18 cellular contexts compared by ENCODE assay signal in genomic region chr7:133746305-133746704, GRCh38.
"Had no signal": no experiment of that assay in that cellular context is flagged by ENCODE, and none has a peak within 500 bp of the region (broad histone marks: within the 10 kb centered on the region; RNA-seq: fewer than 3 reads in every experiment).

No MANE protein-coding gene starts in this region.

- H3K4me1 Mint-ChIP-seq: activated CD4-positive, alpha-beta memory T cell treated with anti-CD3 and anti-CD28 coated beads, Interleukin-2, amount 10 ng/mL, durations not matched to agents 7 days and 5 days; activated CD8-positive, alpha-beta memory T cell treated with anti-CD3 and anti-CD28 coated beads, Interleukin-2, amount 10 ng/mL, durations not matched to agents 7 days and 5 days; activated naive CD8-positive, alpha-beta T cell treated with anti-CD3 and anti-CD28 coated beads, Interleukin-2, amount 10 ng/mL, durations not matched to agents 7 days and 5 days; activated T-helper 17 cell treated with anti-CD3 and anti-CD28 coated beads, Interleukin-2, amount 50 U/mL, for 72 hours; memory B cell had no signal

- H3K27ac Mint-ChIP-seq: activated B cell treated with CpG ODN at 0.5 μM for 24 hours; activated CD4-positive, alpha-beta memory T cell treated with anti-CD3 and anti-CD28 coated beads, Interleukin-2, amount 10 ng/mL, durations not matched to agents 7 days and 5 days; activated CD8-positive, alpha-beta memory T cell treated with anti-CD3 and anti-CD28 coated beads, Interleukin-2, amount 10 ng/mL, durations not matched to agents 7 days and 5 days; activated naive CD8-positive, alpha-beta T cell treated with anti-CD3 and anti-CD28 coated beads, Interleukin-2, amount 10 ng/mL, durations not matched to agents 7 days and 5 days; activated T-helper 17 cell treated with anti-CD3 and anti-CD28 coated beads, Interleukin-2, amount 50 U/mL, for 72 hours; memory B cell; naive B cell; stimulated activated naive B cell treated with anti-CD40 and anti-IgM and Interleukin-4, amounts not matched to agents 10 μg/mL and 1 μg/mL and 100 μg/mL, for 72 hours; T-helper 2 cell treated with Interferon-gamma antibody and Interleukin-4, amounts not matched to agents 5 μg/mL and 100 μg/mL, for 36 hours had no signal

- ATAC-seq: activated CD8-positive, alpha-beta memory T cell treated with anti-CD3 and anti-CD28 coated beads, Interleukin-2, amount 10 ng/mL, durations not matched to agents 7 days and 5 days; activated T-helper 17 cell treated with anti-CD3 and anti-CD28 coated beads, Interleukin-2, amount 50 U/mL, for 72 hours; left ventricle myocardium superior; mucosa of descending colon; sciatic nerve; stimulated activated naive B cell treated with anti-CD40 and anti-IgM and Interleukin-4, amounts not matched to agents 10 μg/mL and 1 μg/mL and 100 μg/mL, for 72 hours had no signal

- H3K9me3 ChIP-seq: mucosa of descending colon had no signal

- DNase-seq: activated B cell treated with CpG ODN at 0.5 μM for 24 hours; activated CD4-positive, alpha-beta memory T cell treated with anti-CD3 and anti-CD28 coated beads, Interleukin-2, amount 10 ng/mL, durations not matched to agents 7 days and 5 days; activated CD4-positive, alpha-beta T cell treated with anti-CD3 and anti-CD28 coated beads for 48 hours; activated CD8-positive, alpha-beta memory T cell treated with anti-CD3 and anti-CD28 coated beads, Interleukin-2, amount 10 ng/mL, durations not matched to agents 7 days and 5 days; activated naive CD4-positive, alpha-beta T cell treated with Interleukin-2 at 50 U/mL for 16 hours; activated naive CD8-positive, alpha-beta T cell treated with anti-CD3 and anti-CD28 coated beads, Interleukin-2, amount 10 ng/mL, durations not matched to agents 7 days and 5 days; hippocampal formation; left ventricle myocardium superior; mucosa of descending colon; naive B cell; stimulated activated naive B cell treated with anti-CD40 and anti-IgM and Interleukin-4, amounts not matched to agents 10 μg/mL and 1 μg/mL and 100 μg/mL, for 72 hours had no signal

- H3K4me3 Mint-ChIP-seq: activated B cell treated with CpG ODN at 0.5 μM for 24 hours; activated CD4-positive, alpha-beta memory T cell treated with anti-CD3 and anti-CD28 coated beads, Interleukin-2, amount 10 ng/mL, durations not matched to agents 7 days and 5 days; activated CD8-positive, alpha-beta memory T cell treated with anti-CD3 and anti-CD28 coated beads, Interleukin-2, amount 10 ng/mL, durations not matched to agents 7 days and 5 days; activated naive CD8-positive, alpha-beta T cell treated with anti-CD3 and anti-CD28 coated beads, Interleukin-2, amount 10 ng/mL, durations not matched to agents 7 days and 5 days; activated T-helper 17 cell treated with anti-CD3 and anti-CD28 coated beads, Interleukin-2, amount 50 U/mL, for 72 hours; memory B cell; naive B cell; neural crest cell; stimulated activated naive B cell treated with anti-CD40 and anti-IgM and Interleukin-4, amounts not matched to agents 10 μg/mL and 1 μg/mL and 100 μg/mL, for 72 hours; T-helper 2 cell treated with Interferon-gamma antibody and Interleukin-4, amounts not matched to agents 5 μg/mL and 100 μg/mL, for 36 hours had no signal

- H3K27ac ChIP-seq: coronary artery, SK-N-MC had no signal

- H3K27me3 Mint-ChIP-seq: activated B cell treated with CpG ODN at 0.5 μM for 24 hours; activated CD4-positive, alpha-beta memory T cell treated with anti-CD3 and anti-CD28 coated beads, Interleukin-2, amount 10 ng/mL, durations not matched to agents 7 days and 5 days; activated CD8-positive, alpha-beta memory T cell treated with anti-CD3 and anti-CD28 coated beads, Interleukin-2, amount 10 ng/mL, durations not matched to agents 7 days and 5 days; activated naive CD8-positive, alpha-beta T cell treated with anti-CD3 and anti-CD28 coated beads, Interleukin-2, amount 10 ng/mL, durations not matched to agents 7 days and 5 days; activated T-helper 17 cell treated with anti-CD3 and anti-CD28 coated beads, Interleukin-2, amount 50 U/mL, for 72 hours; memory B cell; naive B cell; stimulated activated naive B cell treated with anti-CD40 and anti-IgM and Interleukin-4, amounts not matched to agents 10 μg/mL and 1 μg/mL and 100 μg/mL, for 72 hours had no signal

- H3K9me3 Mint-ChIP-seq: activated B cell treated with CpG ODN at 0.5 μM for 24 hours; activated CD4-positive, alpha-beta memory T cell treated with anti-CD3 and anti-CD28 coated beads, Interleukin-2, amount 10 ng/mL, durations not matched to agents 7 days and 5 days; activated naive CD8-positive, alpha-beta T cell treated with anti-CD3 and anti-CD28 coated beads, Interleukin-2, amount 10 ng/mL, durations not matched to agents 7 days and 5 days; activated T-helper 17 cell treated with anti-CD3 and anti-CD28 coated beads, Interleukin-2, amount 50 U/mL, for 72 hours; memory B cell; naive B cell; neural crest cell; stimulated activated naive B cell treated with anti-CD40 and anti-IgM and Interleukin-4, amounts not matched to agents 10 μg/mL and 1 μg/mL and 100 μg/mL, for 72 hours; T-helper 2 cell treated with Interferon-gamma antibody and Interleukin-4, amounts not matched to agents 5 μg/mL and 100 μg/mL, for 36 hours had no signal

- H3K36me3 Mint-ChIP-seq: activated CD8-positive, alpha-beta memory T cell treated with anti-CD3 and anti-CD28 coated beads, Interleukin-2, amount 10 ng/mL, durations not matched to agents 7 days and 5 days; activated naive CD8-positive, alpha-beta T cell treated with anti-CD3 and anti-CD28 coated beads, Interleukin-2, amount 10 ng/mL, durations not matched to agents 7 days and 5 days; memory B cell; naive B cell; stimulated activated naive B cell treated with anti-CD40 and anti-IgM and Interleukin-4, amounts not matched to agents 10 μg/mL and 1 μg/mL and 100 μg/mL, for 72 hours had no signal

- H3K4me3 ChIP-seq: coronary artery, mucosa of descending colon, SK-N-MC had no signal
